ENCODE assay signal across 8 cellular contexts in genomic region chr4:15469402-15470148, GRCh38. TPM values are rescaled to one million over a fixed set of nuclear protein-coding genes. Genes with fewer than 3 reads are reported as not detected.
DNase-seq lines count a peak whose midpoint lies in the region; ATAC-seq, FAIRE-seq and TF ChIP-seq lines count a peak whose summit lies in the region.

TSS of gene CC2D2A (plus strand) at chr4:15469882. CDS start at chr4:15475933, 6,051 bp downstream.

- H4K91ac ChIP-seq in H1 (replicated peaks; ENCODE audit: insufficient read length, low read length), result no peak within 1 kb of the TSS

- peaks cover 3 to 15% (median 5%) of the 10 kb centered on the region in 4 experiments; a peak in 4 of 7 replicates for H3K4me1 ChIP-seq in H1 (replicated peaks in 1 of 4; ENCODE audit: control insufficient read depth in 3 of 4, insufficient read depth in 4 of 4, low read length in 3 of 4)

- no peaks in the 10 kb centered on the region for H3K27me3 ChIP-seq in H1 (replicated peaks in 1 of 4; ENCODE audit: control insufficient read depth in 3 of 4, extremely low read depth in 1 of 4, insufficient read depth in 3 of 4, low read length in 3 of 4)

- H3K4ac ChIP-seq in H1 (replicated peaks; ENCODE audit: insufficient read length, low read depth, low read length), result no peak within 1 kb of the TSS

- no peaks in the 10 kb centered on the region; the same call in none of the 2 replicates for H3K23me2 ChIP-seq in H1 (ENCODE audit: low read depth, low read length)

- peak within 1 kb of the TSS; percentile 11 to 55 (median 14); a peak in 5 of 8 replicates for H3K4me3 ChIP-seq in H1 (ENCODE audit: extremely low read depth in 1 of 4, insufficient read depth in 2 of 4, low read depth in 3 of 4, low read length in 4 of 4)

- ATAC-seq in HG03108 (IDR thresholded peaks at IDR 0.05; ENCODE audit: unreplicated experiment), result no peak

- no peak within 1 kb of the TSS for H4K8ac ChIP-seq in H1 (ENCODE audit: extremely low read depth, insufficient read depth, low read length)

- H2AFZ ChIP-seq in H1 (ENCODE audit: low read length), result peak within 1 kb of the TSS; percentile 99

- no peaks in the 10 kb centered on the region for H3K36me3 ChIP-seq in H1 (ENCODE audit: control insufficient read depth in 2 of 4, insufficient read depth in 4 of 4, low read length in 3 of 4)

- no peak within 1 kb of the TSS for H2BK120ac ChIP-seq in H1 (replicated peaks; ENCODE audit: low read depth, low read length)

- no peak within 1 kb of the TSS for H2BK5ac ChIP-seq in H1 (ENCODE audit: low read depth, low read length)

- 0 out of 2 replicates have a peak within 1 kb of the TSS, but pooled peaks have one; percentile 9 for H3K18ac ChIP-seq in H1 (ENCODE audit: extremely low read depth, low read length)

- no peak within 1 kb of the TSS for H4K5ac ChIP-seq in H1 (ENCODE audit: insufficient read length, low read depth, low read length)

- H2BK15ac ChIP-seq in H1 (ENCODE audit: low read length), result 0 out of 2 replicates have a peak within 1 kb of the TSS, but pooled peaks have one; percentile 8

- TF ChIP-seq POLR2A in GM12891 (IDR thresholded peaks at IDR 0.05; ENCODE audit: low read depth, low read length), result no peak
- no peak for TF ChIP-seq POLR2A in H1 (IDR thresholded peaks at IDR 0.05; ENCODE audit: control extremely low read depth in 1 of 2, low read depth in 2 of 2, low read length in 2 of 2)

- TF ChIP-seq RAD21 in H1 (IDR thresholded peaks at IDR 0.05 in 1 of 2, conservative IDR thresholded peaks at IDR 0.05 in 1 of 2; ENCODE audit: low read depth in 2 of 2, low read length in 2 of 2), result no peak

- no peak within 1 kb of the TSS for H2BK12ac ChIP-seq in H1 (ENCODE audit: low read depth, low read length)

- WGBS in H1 (ENCODE audit: extremely low coverage in 1 of 2, insufficient coverage in 1 of 2, insufficient read length in 1 of 2, insufficient replicate concordance in 2 of 2, low coverage in 1 of 2, low lambda C conversion rate in 2 of 2, missing lambda C conversion rate in 1 of 2), 2 experiments, result 34% methylated on average over 15 of the region's 15 CpGs; no CpG with 5 or more reads in 1 of the 2 experiments

- no peak within 1 kb of the TSS for H2BK20ac ChIP-seq in H1 (ENCODE audit: low read length)

- no peak within 1 kb of the TSS for H3K27ac ChIP-seq in H1 (ENCODE audit: low read depth, low read length)
- no peak within 1 kb of the TSS for H3K27ac ChIP-seq in temporal lobe (ENCODE audit: low read depth, low read length)

- no peak within 1 kb of the TSS for H3K23ac ChIP-seq in H1 (ENCODE audit: insufficient read length)

- DNase-seq in GM12891 (ENCODE audit: insufficient read length, low spot score), result no peak
- DNase-seq in NOMO-1 (lab: John Stamatoyannopoulos, UW; ENCODE audit: unreplicated experiment in 2 of 2), result peak; percentile 11 to 60
- DNase-seq in H1 (ENCODE audit: low read depth in 1 of 2, low spot score in 2 of 2), result no peak
- peak; percentile 7 to 67 for DNase-seq in lung microvascular endothelial cell (ENCODE audit: low read depth in 2 of 2)
- DNase-seq in T-helper 1 cell, result no peak
- DNase-seq in globus pallidus (ENCODE audit: low spot score), result no peak

- H3K79me1 ChIP-seq in H1 (ENCODE audit: low read depth, low read length), result no peaks in the 10 kb centered on the region

- no peak for TF ChIP-seq EP300 in H1 (IDR thresholded peaks at IDR 0.05; ENCODE audit: borderline replicate concordance in 1 of 2, low read depth in 2 of 2, low read length in 2 of 2)

- TF ChIP-seq CTCF in H1 (IDR thresholded peaks at IDR 0.05; ENCODE audit: control extremely low read depth in 1 of 3, insufficient read depth in 1 of 3, low read depth in 1 of 3, low read length in 3 of 3), result no peak

- H3K9me3 ChIP-seq in H1 (ENCODE audit: insufficient read depth in 2 of 2, low read depth in 1 of 2, low read length in 1 of 2), result no peaks in the 10 kb centered on the region

- no peak within 1 kb of the TSS for H3K14ac ChIP-seq in H1 (ENCODE audit: insufficient read length)

- no peak within 1 kb of the TSS for H2AK5ac ChIP-seq in H1 (ENCODE audit: low read depth, low read length)

- FAIRE-seq in GM12891 (lab: Jason Lieb, UNC) (peak; percentile 13), H1 (lab: Jason Lieb, UNC) (peak; percentile 42)

- H3K79me2 ChIP-seq in H1 (ENCODE audit: control insufficient read depth in 1 of 2, insufficient read depth in 2 of 2, low read length in 2 of 2), result no peaks in the 10 kb centered on the region

- peak within 1 kb of the TSS; percentile 60 for H3K4me2 ChIP-seq in H1 (ENCODE audit: insufficient read depth in 1 of 2, low read depth in 2 of 2, low read length in 2 of 2)

- H3K56ac ChIP-seq in H1 (replicated peaks; ENCODE audit: insufficient read length, low read depth, low read length), result no peak within 1 kb of the TSS

- no peak within 1 kb of the TSS; a peak in 1 of 7 replicates for H3K9ac ChIP-seq in H1 (replicated peaks in 1 of 4; ENCODE audit: extremely low read depth in 1 of 4, low read depth in 3 of 4, low read length in 3 of 4)

- no peaks in the 10 kb centered on the region for H4K20me1 ChIP-seq in H1 (replicated peaks in 1 of 2; ENCODE audit: control insufficient read depth in 1 of 2, insufficient read depth in 2 of 2, low read length in 2 of 2)

- POLR2A ChIA-PET in H1 (lab: Charles Lee; ENCODE audit: partially characterized antibody), result interaction anchor here (1.0 to 3.9 kb wide), 3 partner anchors 11 to 186 kb away, joined by 3 to 21 read pairs (median 5); partner anchors contain the start of gene FBXL5

- CTCF ChIA-PET in H1 (lab: Charles Lee; ENCODE audit: partially characterized antibody), result interaction anchor here (0.5 to 5.5 kb wide), 7 partner anchors 10 to 1750 kb away, joined by 3 to 44 read pairs (median 6); no protein-coding TSS in a partner anchor

TF ChIP-seq in GM12891, 5 proteins besides CTCF, POLR2A, EP300 and RAD21:
- no peak for TF ChIP-seq SPI1 (IDR thresholded peaks at IDR 0.05; ENCODE audit: low read depth, low read length)

TF ChIP-seq in H1, 55 proteins besides CTCF, POLR2A, EP300 and RAD21:
- TF ChIP-seq JUND (IDR thresholded peaks at IDR 0.05; ENCODE audit: low read length), result no peak
- TF ChIP-seq ASH2L (IDR thresholded peaks at IDR 0.05; ENCODE audit: low read length), result peak; percentile 28

RNA-seq across cellular contexts. Expression of gene CC2D2A, which starts in this region (rescaled TPM):
- 0.53 TPM for polyA plus RNA-seq in GM12891 (2012; ENCODE audit: low read depth, missing spikeins)
- 11.0 and 11.1 TPM in 2 replicates for total RNA-seq in H1 (2021; fragmentation: NEBNext Ultra II Directional; extraction: Animal tissue kit (Norgen Biotek cat#: 25700))
- 7.3 and 12.2 TPM in 2 replicates for polyA plus RNA-seq in H1 (2011; rRNA removed)
- polyA plus RNA-seq in H1 (2011; cell fraction: cytosol; rRNA removed), result 7.9 TPM
- polyA plus RNA-seq in H1 (2011; cell fraction: nucleus; rRNA removed), result 7.5 TPM
- 8.3 to 11.2 TPM (median 10.2 TPM) in 4 replicates for polyA plus RNA-seq in H1 (2012, experiment 1 of 2)
- 1.3 TPM for polyA plus RNA-seq in H1 (2012, experiment 2 of 2)
- 8.1 TPM for polyA plus RNA-seq in H1 (2013, experiment 1 of 2)
- polyA plus RNA-seq in H1 (2013, experiment 2 of 2), result 7.7 TPM
- polyA minus RNA-seq in H1 (2011; rRNA and poly(A)+ RNA removed), result 13.6 and 17.5 TPM in 2 replicates
- 5.1 TPM for polyA minus RNA-seq in H1 (2011; cell fraction: cytosol; rRNA and poly(A)+ RNA removed)
- polyA minus RNA-seq in H1 (2011; cell fraction: nucleus; rRNA and poly(A)+ RNA removed), result 22.5 TPM
- total RNA-seq in lung microvascular endothelial cell (2.8 TPM in 2 replicates), temporal lobe (26.3 TPM)

Comparison
In these comparisons a context has a peak if more than half of its experiments do, and no peak if none do; other contexts are left out.
1. DNase-seq: peak in NOMO-1 (2 of 2) and lung microvascular endothelial cell (2 of 2); none in GM12891 (single experiment), H1 (0 of 2), T-helper 1 cell (0 of 5) and globus pallidus (single experiment).